8 cellular contexts compared by ENCODE assay signal in the genomic region with DNA sequence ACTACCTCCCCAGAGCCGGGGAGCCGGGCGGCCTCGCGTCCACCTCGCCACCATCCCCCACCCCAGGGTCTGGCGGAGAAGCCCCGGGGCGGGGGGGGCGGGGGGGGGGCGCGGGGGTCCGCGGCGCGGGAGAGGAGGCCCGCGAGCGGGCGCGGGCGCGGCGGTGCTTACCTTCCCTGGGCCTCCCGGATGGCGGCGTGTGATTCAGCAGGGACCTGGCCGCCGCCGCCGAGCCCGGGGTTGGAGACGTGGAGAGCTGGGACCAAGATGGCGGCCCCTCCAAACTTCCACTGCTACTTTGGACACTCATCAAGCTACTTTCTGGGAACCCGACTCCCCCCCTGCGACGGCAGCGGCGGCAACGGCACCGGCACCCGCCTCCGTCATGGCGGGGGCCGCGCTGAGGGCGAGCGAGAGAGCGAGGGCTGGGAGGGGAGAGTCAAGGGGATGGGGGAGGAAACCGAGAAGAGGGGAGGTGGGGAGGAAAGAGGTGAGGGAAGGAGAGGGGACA. TPM values are rescaled to one million over a fixed set of nuclear protein-coding genes. Genes with fewer than 3 reads are reported as not detected.
DNase-seq lines count a peak whose midpoint lies in the region; ATAC-seq and TF ChIP-seq lines count a peak whose summit lies in the region.

No MANE protein-coding gene starts in this region.

- peak overlapping the region; percentile 82 for H3K27ac Mint-ChIP-seq in HFFc6
- peak overlapping the region; percentile 91 for H3K27ac Mint-ChIP-seq in activated B cell treated with CpG ODN at 0.5 μM for 24 hours

- intact Hi-C loops in activated B cell treated with CpG ODN at 0.5 μM for 24 hours (cut with micrococcal nuclease): loop anchor here (1.0 to 10.0 kb wide), 8 partner anchors 51 to 1397 kb away; partner anchors contain the start of genes DCAF17, DYNC1I2, GORASP2 and PDK1

- H3K27me3 Mint-ChIP-seq in HFFc6 (ENCODE audit: insufficient read depth): peaks cover 3% of the 10 kb centered on the region; the same call in 1 of the 2 replicates
- H3K27me3 Mint-ChIP-seq in activated B cell treated with CpG ODN at 0.5 μM for 24 hours: no peaks in the 10 kb centered on the region

- TF ChIP-seq CTCF in HFFc6 (IDR thresholded peaks at IDR 0.05) (no peak), activated B cell treated with CpG ODN at 0.5 μM for 24 hours (IDR thresholded peaks at IDR 0.05) (no peak)

- H3K9me3 Mint-ChIP-seq in HFFc6 (no peaks in the 10 kb centered on the region), activated B cell treated with CpG ODN at 0.5 μM for 24 hours (no peaks in the 10 kb centered on the region)

- CTCF ChIA-PET in activated B cell treated with CpG ODN at 0.5 μM for 24 hours (lab: Charles Lee): interaction anchor here (0.7 to 8.9 kb wide), 2 partner anchors 120 to 257 kb away, joined by 4 to 51 read pairs; no protein-coding TSS in a partner anchor

- H3K4me3 ChIP-seq in GM08714 (ENCODE audit: low read length): peak overlapping the region; percentile 95

- H3K4me1 Mint-ChIP-seq in HFFc6 (ENCODE audit: low read depth) (peaks cover 44% of the 10 kb centered on the region), activated B cell treated with CpG ODN at 0.5 μM for 24 hours (peaks cover 61% of the 10 kb centered on the region)

- POLR2A ChIA-PET in activated B cell treated with CpG ODN at 0.5 μM for 24 hours (lab: Charles Lee): interaction anchor here (0.5 to 3.8 kb wide), 16 partner anchors 73 to 839 kb away, joined by 3 to 40 read pairs (median 6); partner anchors contain the start of genes DCAF17, GORASP2 and METTL8

- peak; percentile 40 for ATAC-seq in activated B cell treated with CpG ODN at 0.5 μM for 24 hours (ENCODE audit: low read depth)

- no peaks in the 10 kb centered on the region; the same call in 1 of the 2 replicates for H3K36me3 Mint-ChIP-seq in HFFc6 (ENCODE audit: low read depth)
- H3K36me3 Mint-ChIP-seq in activated B cell treated with CpG ODN at 0.5 μM for 24 hours (ENCODE audit: low read depth): peaks cover 10% of the 10 kb centered on the region

- DNase-seq in HFFc6 (peak; percentile 50), NCI-H1105 treated with DMSO at 0.1 percent for 48 hours (lab: John Stamatoyannopoulos, UW) (peak; percentile 71), activated B cell treated with CpG ODN at 0.5 μM for 24 hours (peak; percentile 69), kidney tubule cell (ENCODE audit: low spot score) (peak; percentile 72), H4 (ENCODE audit: low spot score) (no peak)
- DNase-seq in central memory CD4-positive, alpha-beta T cell: peak; percentile 62
- peak; percentile 32 to 47 for DNase-seq in stimulated activated CD4-positive, alpha-beta T cell treated with anti-CD3 and anti-CD28 coated beads, Interleukin-1b, Interleukin-23, amount 100 ng/mL, for 1 hour (ENCODE audit: low read depth in 2 of 2)

- H3K4me3 Mint-ChIP-seq in HFFc6: peak overlapping the region; percentile 94
- peak overlapping the region; percentile 92 for H3K4me3 Mint-ChIP-seq in activated B cell treated with CpG ODN at 0.5 μM for 24 hours

RNA-seq across cellular contexts. Expression of gene TLK1, which starts 0.5 kb away (rescaled TPM):
- total RNA-seq in HFFc6 (2021; fragmentation: NEBNext Ultra II Directional; extraction: Animal tissue kit (Norgen Biotek cat#: 25700)): 10 to 100 TPM; 46.9 to 61.1 (median 53.1) TPM
- 123 and 125 TPM in 2 replicates for total RNA-seq in activated B cell treated with CpG ODN at 0.5 μM for 24 hours
- 7.8 and 9.0 TPM in 2 replicates for total RNA-seq in H4 (2014; rRNA removed; shearing (Covaris generic))
